In genomic region chr2:3282056-3282998, GRCh38 we compare ENCODE assay signal across 11 cellular contexts.
A peak's percentile ranks its signal among the peaks of the same experiment; 100 is the strongest.
DNase-seq lines count a peak whose midpoint lies in the region; ATAC-seq and TF ChIP-seq lines count a peak whose summit lies in the region.
"Had no signal": no experiment of that assay in that cellular context is flagged by ENCODE, and none has a peak within 500 bp of the region (broad histone marks: within the 10 kb centered on the region; RNA-seq: fewer than 3 reads in every experiment).

No MANE protein-coding gene starts in this region.

- ATAC-seq in HG03045 (IDR thresholded peaks at IDR 0.05; ENCODE audit: unreplicated experiment): no peak
- no peak for ATAC-seq in GM18867 (IDR thresholded peaks at IDR 0.05; ENCODE audit: unreplicated experiment)

- TF ChIP-seq CTCF in GM20000 (IDR thresholded peaks at IDR 0.05; ENCODE audit: extremely low read depth, missing control alignments): no peak

- H3K27me3 Mint-ChIP-seq in activated T-helper 1 cell treated with anti-CD3 and anti-CD28 coated beads, Interleukin-12 subunit alpha, Interleukin-12 subunit beta, Interleukin-2, Interleukin-4 antibody, amounts not matched to agents 30 ng/mL and 10 ng/mL and 1 ng/mL, durations not matched to agents 14 hours and 24 hours and 36 hours (ENCODE audit: insufficient read depth): no peaks in the 10 kb centered on the region
- H3K27me3 Mint-ChIP-seq: dendritic cell treated with granulocyte-macrophage colony-stimulating factor and Interleukin-4, amounts not matched to agents 40 ng/mL and 50 ng/mL, for 4 days had no signal

- H3K27ac ChIP-seq in temporal lobe (ENCODE audit: low read depth, low read length): peak overlapping the region; percentile 74
- H3K27ac ChIP-seq: 22Rv1, SJSA1 had no signal

- peaks cover 8% of the 10 kb centered on the region for H3K36me3 Mint-ChIP-seq in activated T-helper 1 cell treated with anti-CD3 and anti-CD28 coated beads, Interleukin-12 subunit alpha, Interleukin-12 subunit beta, Interleukin-2, Interleukin-4 antibody, amounts not matched to agents 30 ng/mL and 10 ng/mL and 1 ng/mL, durations not matched to agents 14 hours and 24 hours and 36 hours (ENCODE audit: low read depth)

- intact Hi-C loops in activated T-helper 1 cell treated with anti-CD3 and anti-CD28 coated beads, Interleukin-12 subunit alpha, Interleukin-12 subunit beta, Interleukin-2, Interleukin-4 antibody, amounts not matched to agents 30 ng/mL and 10 ng/mL and 1 ng/mL, durations not matched to agents 14 hours and 24 hours and 36 hours (cut with micrococcal nuclease): no loop called here

- peaks cover 4% of the 10 kb centered on the region for H3K9me3 Mint-ChIP-seq in activated T-helper 1 cell treated with anti-CD3 and anti-CD28 coated beads, Interleukin-12 subunit alpha, Interleukin-12 subunit beta, Interleukin-2, Interleukin-4 antibody, amounts not matched to agents 30 ng/mL and 10 ng/mL and 1 ng/mL, durations not matched to agents 14 hours and 24 hours and 36 hours

- no peak overlapping the region for H3K4me3 Mint-ChIP-seq in activated T-helper 1 cell treated with anti-CD3 and anti-CD28 coated beads, Interleukin-12 subunit alpha, Interleukin-12 subunit beta, Interleukin-2, Interleukin-4 antibody, amounts not matched to agents 30 ng/mL and 10 ng/mL and 1 ng/mL, durations not matched to agents 14 hours and 24 hours and 36 hours
- H3K4me3 Mint-ChIP-seq: dendritic cell treated with granulocyte-macrophage colony-stimulating factor and Interleukin-4, amounts not matched to agents 40 ng/mL and 50 ng/mL, for 4 days had no signal

- peak overlapping the region; percentile 52 for H3K27ac Mint-ChIP-seq in activated T-helper 1 cell treated with anti-CD3 and anti-CD28 coated beads, Interleukin-12 subunit alpha, Interleukin-12 subunit beta, Interleukin-2, Interleukin-4 antibody, amounts not matched to agents 30 ng/mL and 10 ng/mL and 1 ng/mL, durations not matched to agents 14 hours and 24 hours and 36 hours
- H3K27ac Mint-ChIP-seq: dendritic cell treated with granulocyte-macrophage colony-stimulating factor and Interleukin-4, amounts not matched to agents 40 ng/mL and 50 ng/mL, for 4 days had no signal

- peak; percentile 7 for DNase-seq in activated CD8-positive, alpha-beta memory T cell treated with anti-CD3 and anti-CD28 coated beads, Interleukin-2, amount 50 U/mL, for 4 hours
- DNase-seq in activated CD8-positive, alpha-beta memory T cell treated with anti-CD3 and anti-CD28 coated beads for 24 hours: no peak
- no peak for DNase-seq in activated T-helper 1 cell treated with anti-CD3 and anti-CD28 coated beads, Interleukin-12 subunit alpha, Interleukin-12 subunit beta, Interleukin-2, Interleukin-4 antibody, amounts not matched to agents 30 ng/mL and 10 ng/mL and 1 ng/mL, durations not matched to agents 14 hours and 24 hours and 36 hours (ENCODE audit: low spot score)
- DNase-seq in hypothalamus (lab: John Stamatoyannopoulos, UW) (peak in 44 of 51 donors; percentile 22 to 86 (median 67)), GM20000 (ENCODE audit: low spot score) (no peak)

- peaks cover 4% of the 10 kb centered on the region for H3K4me1 Mint-ChIP-seq in activated T-helper 1 cell treated with anti-CD3 and anti-CD28 coated beads, Interleukin-12 subunit alpha, Interleukin-12 subunit beta, Interleukin-2, Interleukin-4 antibody, amounts not matched to agents 30 ng/mL and 10 ng/mL and 1 ng/mL, durations not matched to agents 14 hours and 24 hours and 36 hours (ENCODE audit: low read depth)

Comparison
In these comparisons a context has a peak if more than half of its experiments do, and no peak if none do; other contexts are left out.
1. DNase-seq: peak in activated CD8-positive, alpha-beta memory T cell treated with anti-CD3 and anti-CD28 coated beads, Interleukin-2, amount 50 U/mL, for 4 hours (single experiment) and hypothalamus (44 of 51); none in activated CD8-positive, alpha-beta memory T cell treated with anti-CD3 and anti-CD28 coated beads for 24 hours (single experiment), activated T-helper 1 cell treated with anti-CD3 and anti-CD28 coated beads, Interleukin-12 subunit alpha, Interleukin-12 subunit beta, Interleukin-2, Interleukin-4 antibody, amounts not matched to agents 30 ng/mL and 10 ng/mL and 1 ng/mL, durations not matched to agents 14 hours and 24 hours and 36 hours (single experiment) and GM20000 (single experiment).